ENCODE assay signal across 21 cellular contexts in the genomic region with DNA sequence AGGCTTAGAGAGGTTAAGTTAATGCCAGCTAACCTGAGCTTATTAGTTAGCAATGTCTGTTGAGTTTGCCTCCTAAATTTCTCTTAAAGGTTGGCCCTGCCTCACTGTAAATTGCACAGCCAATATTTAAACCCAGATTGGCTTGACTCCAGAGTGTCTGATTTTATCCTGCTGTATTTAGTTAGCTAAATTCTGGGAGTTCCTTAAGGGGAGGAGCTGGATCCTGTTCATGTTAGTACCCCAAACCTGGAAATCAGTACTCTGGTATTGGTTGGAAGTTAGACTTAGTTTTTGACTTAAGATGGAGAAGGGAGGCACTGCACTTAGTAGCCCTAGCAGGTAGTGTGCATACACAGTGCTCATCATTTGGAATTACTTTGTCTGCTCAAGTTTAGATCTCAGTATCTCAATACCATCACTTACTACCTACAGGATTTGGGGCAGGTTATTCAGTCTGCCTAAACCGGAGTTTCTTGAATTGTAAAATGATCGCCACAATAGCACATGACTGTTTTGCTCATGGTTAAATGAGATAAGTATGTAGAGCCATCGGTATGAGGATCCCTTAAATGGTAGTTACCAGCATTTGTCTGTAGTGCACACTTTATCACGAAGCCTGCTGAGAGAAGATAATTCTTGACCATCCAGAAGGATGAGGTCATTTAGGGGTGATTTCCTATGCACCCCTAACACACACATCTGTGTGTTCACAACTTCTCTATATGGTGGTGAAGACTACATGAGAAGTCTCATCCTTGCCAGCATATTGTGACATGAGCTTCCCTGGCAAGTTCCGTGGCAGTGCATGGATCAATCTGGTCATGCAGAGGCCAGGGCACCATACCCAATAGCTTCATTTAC.
"Had no signal": no experiment of that assay in that cellular context is flagged by ENCODE, and none has a peak within 500 bp of the region (broad histone marks: within the 10 kb centered on the region; RNA-seq: fewer than 3 reads in every experiment).

No MANE protein-coding gene starts in this region.

- H3K4me3 ChIP-seq: PC-9, Peyer's patch, SJCRH30 had no signal

- H3K9me3 ChIP-seq: Peyer's patch, SJCRH30 had no signal

- H2AFZ ChIP-seq: PC-9 had no signal

- H3K27ac ChIP-seq: KMS-11, PC-9, Peyer's patch, SJCRH30 had no signal

- H3K4me1 ChIP-seq: Peyer's patch, SJCRH30 had no signal

- DNase-seq: IMR-90, Kasumi-1, MM.1S, NCI-H1092 treated with DMSO at 0.1 percent for 48 hours, NCI-H1694, NCI-H187 treated with DMSO at 0.1 percent for 48 hours, NCI-H2029 treated with DMSO at 0.1 percent for 48 hours, NCI-H2171 treated with DMSO at 0.1 percent for 48 hours, NCI-H345, NCI-H446 treated with DMSO at 0.1 percent for 48 hours, NCI-H510A treated with DMSO at 0.1 percent for 48 hours, NCI-H526, NCI-H82, PC-9, Peyer's patch, SHP77 treated with DMSO at 0.1 percent for 48 hours, SJCRH30 had no signal

- H3K9ac ChIP-seq: KMS-11 had no signal

- H3K27me3 ChIP-seq: Peyer's patch, SJCRH30 had no signal

- ATAC-seq: HepG2, Right ventricle myocardium inferior, SK-N-SH treated with all-trans-retinoic acid at 6 μM for 48 hours had no signal

- H3K4me2 ChIP-seq: KMS-11, PC-9 had no signal

- FAIRE-seq: HepG2 had no signal
